Comparison of ENCODE assay signal across 8 cellular contexts in the genomic region with DNA sequence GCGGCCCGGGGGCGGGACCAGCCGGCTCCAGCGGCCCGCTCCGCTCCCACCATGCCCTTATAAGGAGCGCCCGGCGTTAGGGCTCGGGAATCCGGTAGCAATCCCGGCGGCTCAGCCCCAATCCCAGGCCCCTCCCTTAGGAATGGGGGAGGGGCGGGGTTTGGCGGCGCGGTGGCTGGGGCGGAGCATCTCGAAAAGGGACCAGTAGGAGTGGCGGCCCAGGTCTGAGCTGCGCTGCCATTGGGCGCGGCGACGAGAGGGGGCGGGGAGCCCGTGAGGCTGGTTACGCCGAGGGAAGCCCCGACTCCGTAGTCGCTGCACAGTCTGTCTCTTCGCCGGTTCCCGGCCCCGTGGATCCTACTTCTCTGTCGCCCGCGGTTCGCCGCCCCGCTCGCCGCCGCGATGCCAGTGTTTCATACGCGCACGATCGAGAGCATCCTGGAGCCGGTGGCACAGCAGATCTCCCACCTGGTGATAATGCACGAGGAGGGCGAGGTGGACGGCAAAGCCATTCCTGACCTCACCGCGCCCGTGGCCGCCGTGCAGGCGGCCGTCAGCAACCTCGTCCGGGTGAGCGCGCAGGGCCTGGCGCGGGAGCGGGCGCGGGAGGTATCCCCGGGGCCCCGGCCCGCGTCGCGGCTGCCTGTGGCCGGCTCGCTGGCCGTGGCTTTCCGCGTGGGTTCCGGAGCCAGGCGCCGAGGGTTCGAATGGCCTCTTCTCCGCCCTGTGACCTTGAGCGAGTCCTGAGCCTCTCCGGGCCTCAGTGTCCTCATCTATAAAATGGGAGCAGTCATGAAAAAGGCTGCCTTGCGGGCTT. TPM values are rescaled to one million over a fixed set of nuclear protein-coding genes. Genes with fewer than 3 reads are reported as not detected.
DNase-seq lines count a peak whose midpoint lies in the region; ATAC-seq and TF ChIP-seq lines count a peak whose summit lies in the region.

A gene (plus strand): TSS at position 311 of the 817 bp plus-strand sequence. CDS start 92 bp downstream, at position 403.

- peak within 1 kb of the TSS; percentile 78 for H3K9ac ChIP-seq in KMS-11

- H2AFZ ChIP-seq in KMS-11 (ENCODE audit: low read depth): peak within 1 kb of the TSS; percentile 70

- H3K4me2 ChIP-seq in KMS-11: peak within 1 kb of the TSS; percentile 88

- no peaks in the 10 kb centered on the region for H4K20me1 ChIP-seq in KMS-11 (ENCODE audit: insufficient read depth)

- no peak within 1 kb of the TSS for H3K4me3 ChIP-seq in KMS-11 (IDR thresholded peaks at IDR 0.05; ENCODE audit: insufficient read depth, low read depth, low read length)
- H3K4me3 ChIP-seq in Peyer's patch: peak within 1 kb of the TSS; percentile 56 to 99 (median 82)
- H3K4me3 ChIP-seq in muscle layer of duodenum (ENCODE audit: low read depth in 1 of 2, low read length in 2 of 2): peak within 1 kb of the TSS; percentile 81 to 93

- H3K27me3 ChIP-seq in KMS-11 (ENCODE audit: insufficient read depth, low read depth) (no peaks in the 10 kb centered on the region), Peyer's patch (no peaks in the 10 kb centered on the region), muscle layer of duodenum (ENCODE audit: low read depth, low read length) (no peaks in the 10 kb centered on the region)

- peak; percentile 98 to 99 for TF ChIP-seq POLR2A in Peyer's patch (IDR thresholded peaks at IDR 0.05)

- H3K36me3 ChIP-seq in KMS-11 (ENCODE audit: insufficient read depth): no peaks in the 10 kb centered on the region
- H3K36me3 ChIP-seq in Peyer's patch: no peaks in the 10 kb centered on the region
- H3K36me3 ChIP-seq in muscle layer of duodenum (ENCODE audit: control insufficient read depth in 1 of 2, insufficient read depth in 2 of 2, low read length in 2 of 2): peaks cover 0 to 11% of the 10 kb centered on the region in 2 donors

- H3K9me3 ChIP-seq in Peyer's patch (no peaks in the 10 kb centered on the region), muscle layer of duodenum (ENCODE audit: control insufficient read depth in 1 of 2, low read length in 2 of 2) (no peaks in the 10 kb centered on the region)

- H3K4me1 ChIP-seq in KMS-11 (ENCODE audit: low read depth, poor library complexity, severe bottlenecking) (peaks cover 24% of the 10 kb centered on the region), Peyer's patch (peaks cover 0 to 23% (median 0%) of the 10 kb centered on the region in 4 donors), muscle layer of duodenum (ENCODE audit: control insufficient read depth in 1 of 2, insufficient read depth in 2 of 2, low read length in 2 of 2) (peaks cover 4 to 14% of the 10 kb centered on the region in 2 donors)

- ATAC-seq in GM21737 (IDR thresholded peaks at IDR 0.05; ENCODE audit: unreplicated experiment) (peak; percentile 97), esophagus mucosa (peak; percentile 96)

- DNase-seq in DMS53 treated with DMSO at 0.1 percent for 48 hours (lab: John Stamatoyannopoulos, UW; ENCODE audit: unreplicated experiment) (peak; percentile 94), Peyer's patch (peak; percentile 96 to 99 (median 99))
- DNase-seq in activated T-cell treated with anti-CD3 and anti-CD28 coated beads, Interleukin-2, amount 50 U/mL, for 48 hours: peak; percentile 96 to 97
- DNase-seq in stimulated activated CD8-positive, alpha-beta memory T cell treated with anti-CD3 and anti-CD28 coated beads, Interleukin-7, amount 100 ng/mL, for 4 hours (ENCODE audit: low read depth in 2 of 2): peak; percentile 88 to 94

- H3K27ac ChIP-seq in KMS-11 (peak within 1 kb of the TSS; percentile 51), Peyer's patch (peak within 1 kb of the TSS; percentile 79 to 99 (median 90)), muscle layer of duodenum (ENCODE audit: low read length) (peak within 1 kb of the TSS; percentile 86)

- H3K79me2 ChIP-seq in KMS-11 (ENCODE audit: insufficient read depth, low read depth): peaks cover 6% of the 10 kb centered on the region; the same call in 1 of the 2 replicates

- TF ChIP-seq CTCF in KMS-11 (conservative IDR thresholded peaks at IDR 0.05; ENCODE audit: low read depth, low read length) (no peak), Peyer's patch (IDR thresholded peaks at IDR 0.05) (no peak)

RNA-seq across cellular contexts. Expression of the gene that starts here (rescaled TPM):
- 100 to 1,000 TPM in 1 of 4 donors, 10 to 100 TPM in 3; 36.3 to 103 (median 61.4) TPM for total RNA-seq in Peyer's patch
- total RNA-seq in esophagus mucosa: 70.2 TPM
